Comparison of ENCODE assay signal across 12 cellular contexts in the genomic region with DNA sequence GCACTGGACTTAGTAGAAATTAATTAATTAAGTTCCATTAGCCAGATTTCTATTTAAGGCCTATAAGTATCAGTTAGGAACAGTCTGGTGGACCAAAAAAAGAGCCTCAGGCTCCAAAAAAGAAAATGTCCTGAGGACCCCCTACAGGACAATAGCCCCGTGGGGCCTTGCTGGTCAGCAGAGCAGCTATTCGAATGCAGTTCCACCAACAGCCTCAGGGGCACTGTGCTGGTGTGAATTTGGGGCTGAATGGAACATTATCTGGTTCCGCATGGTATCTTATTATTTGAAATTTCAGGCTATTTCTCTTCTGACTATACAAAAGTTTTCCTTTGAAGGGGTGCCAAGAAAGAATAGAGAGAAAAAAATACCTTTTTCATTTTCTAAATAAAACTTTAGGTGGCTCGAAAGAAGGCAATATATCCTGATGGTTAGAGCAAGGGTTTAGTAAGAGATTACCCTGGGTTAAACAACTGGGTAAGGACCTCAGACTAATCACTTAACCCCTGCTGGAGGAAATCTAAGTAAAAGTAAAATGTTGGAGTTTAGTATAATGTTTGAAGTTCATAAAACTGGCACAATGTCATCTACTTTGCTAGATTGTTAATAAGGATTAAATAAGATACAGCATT.
DNase-seq lines count a peak whose midpoint lies in the region; ATAC-seq and TF ChIP-seq lines count a peak whose summit lies in the region.
"Had no signal": no experiment of that assay in that cellular context is flagged by ENCODE, and none has a peak within 500 bp of the region (broad histone marks: within the 10 kb centered on the region; RNA-seq: fewer than 3 reads in every experiment).

No MANE protein-coding gene starts in this region.

- 89% methylated on average over 4 of the region's 4 CpGs for WGBS in body of pancreas, 2 donors

- TF ChIP-seq POLR2A in body of pancreas (IDR thresholded peaks at IDR 0.05): no peak

- no peaks in the 10 kb centered on the region for H3K36me3 Mint-ChIP-seq in nephron progenitor cell (ENCODE audit: low read depth)

- no peak for ATAC-seq in body of pancreas
- ATAC-seq in GM18861 (IDR thresholded peaks at IDR 0.05; ENCODE audit: unreplicated experiment): no peak
- no peak for ATAC-seq in HG03159 (IDR thresholded peaks at IDR 0.05; ENCODE audit: unreplicated experiment)

- no peaks in the 10 kb centered on the region for H3K9me3 Mint-ChIP-seq in nephron progenitor cell

- peak in 4 of 7 experiments; percentile 7 to 24 (median 14) for TF ChIP-seq CTCF in body of pancreas (IDR thresholded peaks at IDR 0.05)
- TF ChIP-seq CTCF in nephron progenitor cell (IDR thresholded peaks at IDR 0.05): peak; percentile 64

- intact Hi-C loops in body of pancreas (cut with DNase I): no loop called here
- intact Hi-C loops in head of caudate nucleus (cut with DNase I): no loop called here

- no peak overlapping the region for H3K4me3 ChIP-seq in body of pancreas

- H3K4me1 ChIP-seq in body of pancreas: peaks cover 24% of the 10 kb centered on the region

- H3K4me3 Mint-ChIP-seq in nephron progenitor cell: no peak overlapping the region

- H3K4me1 Mint-ChIP-seq in nephron progenitor cell: peaks cover 5% of the 10 kb centered on the region

- no peak overlapping the region for H3K27ac Mint-ChIP-seq in nephron progenitor cell

- no peaks in the 10 kb centered on the region for H3K27me3 Mint-ChIP-seq in nephron progenitor cell (ENCODE audit: low read depth, poor library complexity)

- H3K27ac ChIP-seq in body of pancreas: no peak overlapping the region

- DNase-seq in Daoy (ENCODE audit: low read depth) (peak; percentile 6), HuH-7 (ENCODE audit: low spot score) (peak; percentile 42), body of pancreas (no peak), nephron progenitor cell (peak; percentile 32), glomerular visceral epithelial cell (ENCODE audit: extremely low spot score) (no peak), head of caudate nucleus (no peak)
- DNase-seq: kidney glomerular epithelial cell, NCI-H1694, small intestine, substantia nigra had no signal

- no peaks in the 10 kb centered on the region for H3K27me3 ChIP-seq in body of pancreas

- no peaks in the 10 kb centered on the region for H3K9me3 ChIP-seq in body of pancreas

- no peaks in the 10 kb centered on the region for H3K36me3 ChIP-seq in body of pancreas (replicated peaks in 1 of 2; ENCODE audit: insufficient read depth in 1 of 2, low read depth in 2 of 2)

Comparison
In these comparisons a context has a peak if more than half of its experiments do, and no peak if none do; other contexts are left out.
1. DNase-seq: peak in Daoy (single experiment), HuH-7 (single experiment) and nephron progenitor cell (single experiment); none in body of pancreas (0 of 4), glomerular visceral epithelial cell (single experiment) and head of caudate nucleus (0 of 42).